In the genomic region with DNA sequence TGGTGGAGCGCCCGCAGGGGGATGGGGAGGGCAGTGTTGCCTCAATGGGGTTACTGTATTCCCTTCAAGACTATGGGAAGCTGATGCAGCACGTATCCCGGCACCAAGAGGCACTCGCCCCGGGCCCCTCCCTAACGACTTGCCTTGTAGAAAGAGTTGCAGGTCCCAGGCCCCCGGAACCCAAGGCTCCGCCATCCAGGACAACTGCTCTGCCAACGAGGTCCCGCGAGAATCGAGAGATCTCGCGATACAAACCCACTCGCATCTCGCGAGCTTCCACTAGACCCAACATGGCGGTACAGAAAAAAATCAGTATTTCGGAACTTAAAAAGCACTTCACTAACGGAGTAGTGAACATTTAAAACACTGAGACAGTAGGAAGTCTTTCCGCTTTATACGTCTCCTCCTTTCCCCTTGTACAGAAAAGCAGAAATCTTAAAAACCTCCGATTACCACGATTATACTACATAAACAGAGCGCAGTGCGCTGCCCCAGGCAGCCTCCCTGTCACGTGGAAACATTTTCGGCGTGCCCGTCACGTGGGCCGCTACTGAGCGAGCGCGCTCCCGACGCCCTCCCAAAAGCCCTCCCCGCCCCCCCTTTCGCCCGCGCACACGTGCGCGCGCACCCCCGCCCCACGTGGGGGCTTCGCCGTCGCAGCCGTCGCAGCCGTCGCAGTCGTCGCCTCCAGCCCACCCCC, we compare ENCODE assay signal across 1 cellular context.
TF ChIP-seq lines count a peak whose summit lies in the region.

TSS of gene ZZZ3 (minus strand) at position 217 of the 700 bp plus-strand sequence. CDS start 49,304 bp downstream, outside the sequence.

TF ChIP-seq in HepG2, 621 proteins besides CTCF, POLR2A, EP300 and RAD21 (continued from another document and continues in another):
- TF ChIP-seq, protein P1, sequence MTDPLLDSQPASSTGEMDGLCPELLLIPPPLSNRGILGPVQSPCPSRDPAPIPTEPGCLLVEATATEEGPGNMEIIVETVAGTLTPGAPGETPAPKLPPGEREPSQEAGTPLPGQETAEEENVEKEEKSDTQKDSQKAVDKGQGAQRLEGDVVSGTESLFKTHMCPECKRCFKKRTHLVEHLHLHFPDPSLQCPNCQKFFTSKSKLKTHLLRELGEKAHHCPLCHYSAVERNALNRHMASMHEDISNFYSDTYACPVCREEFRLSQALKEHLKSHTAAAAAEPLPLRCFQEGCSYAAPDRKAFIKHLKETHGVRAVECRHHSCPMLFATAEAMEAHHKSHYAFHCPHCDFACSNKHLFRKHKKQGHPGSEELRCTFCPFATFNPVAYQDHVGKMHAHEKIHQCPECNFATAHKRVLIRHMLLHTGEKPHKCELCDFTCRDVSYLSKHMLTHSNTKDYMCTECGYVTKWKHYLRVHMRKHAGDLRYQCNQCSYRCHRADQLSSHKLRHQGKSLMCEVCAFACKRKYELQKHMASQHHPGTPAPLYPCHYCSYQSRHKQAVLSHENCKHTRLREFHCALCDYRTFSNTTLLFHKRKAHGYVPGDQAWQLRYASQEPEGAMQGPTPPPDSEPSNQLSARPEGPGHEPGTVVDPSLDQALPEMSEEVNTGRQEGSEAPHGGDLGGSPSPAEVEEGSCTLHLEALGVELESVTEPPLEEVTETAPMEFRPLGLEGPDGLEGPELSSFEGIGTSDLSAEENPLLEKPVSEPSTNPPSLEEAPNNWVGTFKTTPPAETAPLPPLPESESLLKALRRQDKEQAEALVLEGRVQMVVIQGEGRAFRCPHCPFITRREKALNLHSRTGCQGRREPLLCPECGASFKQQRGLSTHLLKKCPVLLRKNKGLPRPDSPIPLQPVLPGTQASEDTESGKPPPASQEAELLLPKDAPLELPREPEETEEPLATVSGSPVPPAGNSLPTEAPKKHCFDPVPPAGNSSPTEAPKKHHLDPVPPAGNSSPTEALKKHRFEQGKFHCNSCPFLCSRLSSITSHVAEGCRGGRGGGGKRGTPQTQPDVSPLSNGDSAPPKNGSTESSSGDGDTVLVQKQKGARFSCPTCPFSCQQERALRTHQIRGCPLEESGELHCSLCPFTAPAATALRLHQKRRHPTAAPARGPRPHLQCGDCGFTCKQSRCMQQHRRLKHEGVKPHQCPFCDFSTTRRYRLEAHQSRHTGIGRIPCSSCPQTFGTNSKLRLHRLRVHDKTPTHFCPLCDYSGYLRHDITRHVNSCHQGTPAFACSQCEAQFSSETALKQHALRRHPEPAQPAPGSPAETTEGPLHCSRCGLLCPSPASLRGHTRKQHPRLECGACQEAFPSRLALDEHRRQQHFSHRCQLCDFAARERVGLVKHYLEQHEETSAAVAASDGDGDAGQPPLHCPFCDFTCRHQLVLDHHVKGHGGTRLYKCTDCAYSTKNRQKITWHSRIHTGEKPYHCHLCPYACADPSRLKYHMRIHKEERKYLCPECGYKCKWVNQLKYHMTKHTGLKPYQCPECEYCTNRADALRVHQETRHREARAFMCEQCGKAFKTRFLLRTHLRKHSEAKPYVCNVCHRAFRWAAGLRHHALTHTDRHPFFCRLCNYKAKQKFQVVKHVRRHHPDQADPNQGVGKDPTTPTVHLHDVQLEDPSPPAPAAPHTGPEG (CRISPR knock-in tag; IDR thresholded peaks at IDR 0.05) = no peak
- TF ChIP-seq DNMT1 (CRISPR knock-in tag; IDR thresholded peaks at IDR 0.05) = no peak
- TF ChIP-seq, protein P2, sequence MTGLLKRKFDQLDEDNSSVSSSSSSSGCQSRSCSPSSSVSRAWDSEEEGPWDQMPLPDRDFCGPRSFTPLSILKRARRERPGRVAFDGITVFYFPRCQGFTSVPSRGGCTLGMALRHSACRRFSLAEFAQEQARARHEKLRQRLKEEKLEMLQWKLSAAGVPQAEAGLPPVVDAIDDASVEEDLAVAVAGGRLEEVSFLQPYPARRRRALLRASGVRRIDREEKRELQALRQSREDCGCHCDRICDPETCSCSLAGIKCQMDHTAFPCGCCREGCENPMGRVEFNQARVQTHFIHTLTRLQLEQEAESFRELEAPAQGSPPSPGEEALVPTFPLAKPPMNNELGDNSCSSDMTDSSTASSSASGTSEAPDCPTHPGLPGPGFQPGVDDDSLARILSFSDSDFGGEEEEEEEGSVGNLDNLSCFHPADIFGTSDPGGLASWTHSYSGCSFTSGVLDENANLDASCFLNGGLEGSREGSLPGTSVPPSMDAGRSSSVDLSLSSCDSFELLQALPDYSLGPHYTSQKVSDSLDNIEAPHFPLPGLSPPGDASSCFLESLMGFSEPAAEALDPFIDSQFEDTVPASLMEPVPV (CRISPR knock-in tag; IDR thresholded peaks at IDR 0.05) = no peak; the same call in 1 of the 2 replicates
- peak; percentile 50; the same call in 1 of the 2 replicates for TF ChIP-seq ZNF12 (CRISPR knock-in tag; IDR thresholded peaks at IDR 0.05)
- no peak for TF ChIP-seq EHMT2 (IDR thresholded peaks at IDR 0.05; ENCODE audit: borderline replicate concordance, low read depth, low read length)
- TF ChIP-seq RXRB (CRISPR knock-in tag; IDR thresholded peaks at IDR 0.05; ENCODE audit: borderline replicate concordance) = peak; percentile 45
- TF ChIP-seq MLLT10 (CRISPR knock-in tag; IDR thresholded peaks at IDR 0.05) = no peak
- TF ChIP-seq ZNF589 (CRISPR knock-in tag; conservative IDR thresholded peaks at IDR 0.05) = no peak
- TF ChIP-seq ATM (IDR thresholded peaks at IDR 0.05; ENCODE audit: borderline replicate concordance) = no peak
- TF ChIP-seq ZNF234 (CRISPR knock-in tag; conservative IDR thresholded peaks at IDR 0.05) = no peak
- no peak for TF ChIP-seq SUZ12 (IDR thresholded peaks at IDR 0.05; ENCODE audit: low read depth, low read length)
- peak; percentile 94 for TF ChIP-seq ARNTL (CRISPR knock-in tag; IDR thresholded peaks at IDR 0.05)
- no peak for TF ChIP-seq ZNF101 (CRISPR knock-in tag; IDR thresholded peaks at IDR 0.05; ENCODE audit: borderline replicate concordance, low read depth)
- no peak for TF ChIP-seq KLF12 (CRISPR knock-in tag; IDR thresholded peaks at IDR 0.05; ENCODE audit: borderline replicate concordance)
- TF ChIP-seq ZNF460 (CRISPR knock-in tag; IDR thresholded peaks at IDR 0.05; ENCODE audit: borderline replicate concordance) = no peak
- TF ChIP-seq THAP11 (CRISPR knock-in tag; IDR thresholded peaks at IDR 0.05) = peak; percentile 82
- TF ChIP-seq, protein P3, sequence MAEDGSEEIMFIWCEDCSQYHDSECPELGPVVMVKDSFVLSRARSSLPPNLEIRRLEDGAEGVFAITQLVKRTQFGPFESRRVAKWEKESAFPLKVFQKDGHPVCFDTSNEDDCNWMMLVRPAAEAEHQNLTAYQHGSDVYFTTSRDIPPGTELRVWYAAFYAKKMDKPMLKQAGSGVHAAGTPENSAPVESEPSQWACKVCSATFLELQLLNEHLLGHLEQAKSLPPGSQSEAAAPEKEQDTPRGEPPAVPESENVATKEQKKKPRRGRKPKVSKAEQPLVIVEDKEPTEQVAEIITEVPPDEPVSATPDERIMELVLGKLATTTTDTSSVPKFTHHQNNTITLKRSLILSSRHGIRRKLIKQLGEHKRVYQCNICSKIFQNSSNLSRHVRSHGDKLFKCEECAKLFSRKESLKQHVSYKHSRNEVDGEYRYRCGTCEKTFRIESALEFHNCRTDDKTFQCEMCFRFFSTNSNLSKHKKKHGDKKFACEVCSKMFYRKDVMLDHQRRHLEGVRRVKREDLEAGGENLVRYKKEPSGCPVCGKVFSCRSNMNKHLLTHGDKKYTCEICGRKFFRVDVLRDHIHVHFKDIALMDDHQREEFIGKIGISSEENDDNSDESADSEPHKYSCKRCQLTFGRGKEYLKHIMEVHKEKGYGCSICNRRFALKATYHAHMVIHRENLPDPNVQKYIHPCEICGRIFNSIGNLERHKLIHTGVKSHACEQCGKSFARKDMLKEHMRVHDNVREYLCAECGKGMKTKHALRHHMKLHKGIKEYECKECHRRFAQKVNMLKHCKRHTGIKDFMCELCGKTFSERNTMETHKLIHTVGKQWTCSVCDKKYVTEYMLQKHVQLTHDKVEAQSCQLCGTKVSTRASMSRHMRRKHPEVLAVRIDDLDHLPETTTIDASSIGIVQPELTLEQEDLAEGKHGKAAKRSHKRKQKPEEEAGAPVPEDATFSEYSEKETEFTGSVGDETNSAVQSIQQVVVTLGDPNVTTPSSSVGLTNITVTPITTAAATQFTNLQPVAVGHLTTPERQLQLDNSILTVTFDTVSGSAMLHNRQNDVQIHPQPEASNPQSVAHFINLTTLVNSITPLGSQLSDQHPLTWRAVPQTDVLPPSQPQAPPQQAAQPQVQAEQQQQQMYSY (CRISPR knock-in tag; IDR thresholded peaks at IDR 0.05) = no peak; the same call in 1 of the 2 replicates
- no peak for TF ChIP-seq ZNF3 (CRISPR knock-in tag; IDR thresholded peaks at IDR 0.05)
- no peak for TF ChIP-seq ZBTB8A (CRISPR knock-in tag; IDR thresholded peaks at IDR 0.05; ENCODE audit: borderline replicate concordance, low read depth)
- TF ChIP-seq, protein P4, sequence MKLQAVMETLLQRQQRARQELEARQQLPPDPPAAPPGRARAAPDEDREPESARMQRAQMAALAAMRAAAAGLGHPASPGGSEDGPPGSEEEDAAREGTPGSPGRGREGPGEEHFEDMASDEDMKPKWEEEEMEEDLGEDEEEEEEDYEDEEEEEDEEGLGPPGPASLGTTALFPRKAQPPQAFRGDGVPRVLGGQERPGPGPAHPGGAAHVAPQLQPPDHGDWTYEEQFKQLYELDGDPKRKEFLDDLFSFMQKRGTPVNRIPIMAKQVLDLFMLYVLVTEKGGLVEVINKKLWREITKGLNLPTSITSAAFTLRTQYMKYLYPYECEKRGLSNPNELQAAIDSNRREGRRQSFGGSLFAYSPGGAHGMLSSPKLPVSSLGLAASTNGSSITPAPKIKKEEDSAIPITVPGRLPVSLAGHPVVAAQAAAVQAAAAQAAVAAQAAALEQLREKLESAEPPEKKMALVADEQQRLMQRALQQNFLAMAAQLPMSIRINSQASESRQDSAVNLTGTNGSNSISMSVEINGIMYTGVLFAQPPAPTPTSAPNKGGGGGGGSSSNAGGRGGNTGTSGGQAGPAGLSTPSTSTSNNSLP (IDR thresholded peaks at IDR 0.05; ENCODE audit: low read depth, low read length) = no peak
- no peak for TF ChIP-seq ZNF224 (CRISPR knock-in tag; IDR thresholded peaks at IDR 0.05)
- TF ChIP-seq, protein P5, sequence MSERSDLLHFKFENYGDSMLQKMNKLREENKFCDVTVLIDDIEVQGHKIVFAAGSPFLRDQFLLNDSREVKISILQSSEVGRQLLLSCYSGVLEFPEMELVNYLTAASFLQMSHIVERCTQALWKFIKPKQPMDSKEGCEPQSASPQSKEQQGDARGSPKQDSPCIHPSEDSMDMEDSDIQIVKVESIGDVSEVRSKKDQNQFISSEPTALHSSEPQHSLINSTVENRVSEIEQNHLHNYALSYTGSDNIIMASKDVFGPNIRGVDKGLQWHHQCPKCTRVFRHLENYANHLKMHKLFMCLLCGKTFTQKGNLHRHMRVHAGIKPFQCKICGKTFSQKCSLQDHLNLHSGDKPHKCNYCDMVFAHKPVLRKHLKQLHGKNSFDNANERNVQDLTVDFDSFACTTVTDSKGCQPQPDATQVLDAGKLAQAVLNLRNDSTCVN (CRISPR knock-in tag; IDR thresholded peaks at IDR 0.05; ENCODE audit: borderline replicate concordance) = no peak
- TF ChIP-seq FOXO4 (CRISPR knock-in tag; conservative IDR thresholded peaks at IDR 0.05) = no peak
- no peak for TF ChIP-seq ZNF660 (CRISPR knock-in tag; IDR thresholded peaks at IDR 0.05; ENCODE audit: borderline replicate concordance, low read depth)
- TF ChIP-seq ZNF33B (CRISPR knock-in tag; IDR thresholded peaks at IDR 0.05) = no peak
- 0 out of 2 replicates have a peak, but pooled peaks have one; percentile 21 for TF ChIP-seq MIXL1 (CRISPR knock-in tag; IDR thresholded peaks at IDR 0.05)
- no peak for TF ChIP-seq LCORL (IDR thresholded peaks at IDR 0.05)
- no peak; the same call in 1 of the 2 replicates for TF ChIP-seq LCORL (CRISPR knock-in tag; IDR thresholded peaks at IDR 0.05)
- no peak for TF ChIP-seq ZNF614 (CRISPR knock-in tag; IDR thresholded peaks at IDR 0.05; ENCODE audit: borderline replicate concordance)
- no peak for TF ChIP-seq ZNF737 (CRISPR knock-in tag; IDR thresholded peaks at IDR 0.05; ENCODE audit: borderline replicate concordance)
- no peak; the same call in 1 of the 2 replicates for TF ChIP-seq SOX13 (IDR thresholded peaks at IDR 0.05)
- peak in 1 of 2 experiments; percentile 29; a peak in 1 of 4 replicates for TF ChIP-seq SOX13 (CRISPR knock-in tag; conservative IDR thresholded peaks at IDR 0.05 in 1 of 2, IDR thresholded peaks at IDR 0.05 in 1 of 2)
- no peak; the same call in 1 of the 2 replicates for TF ChIP-seq SOX5 (CRISPR knock-in tag; IDR thresholded peaks at IDR 0.05; ENCODE audit: borderline replicate concordance)
- peak; percentile 20; the same call in 1 of the 2 replicates for TF ChIP-seq CBX5 (CRISPR knock-in tag; IDR thresholded peaks at IDR 0.05; ENCODE audit: borderline replicate concordance)
- no peak for TF ChIP-seq MYNN (CRISPR knock-in tag; IDR thresholded peaks at IDR 0.05; ENCODE audit: low read depth)
- TF ChIP-seq REL (CRISPR knock-in tag; conservative IDR thresholded peaks at IDR 0.05) = no peak
- no peak for TF ChIP-seq SP2 (CRISPR knock-in tag; IDR thresholded peaks at IDR 0.05)
- TF ChIP-seq KDM5A (IDR thresholded peaks at IDR 0.05; ENCODE audit: borderline replicate concordance, low read length) = peak; percentile 93
- no peak for TF ChIP-seq ZNF20 (CRISPR knock-in tag; IDR thresholded peaks at IDR 0.05)
- TF ChIP-seq, protein P6, sequence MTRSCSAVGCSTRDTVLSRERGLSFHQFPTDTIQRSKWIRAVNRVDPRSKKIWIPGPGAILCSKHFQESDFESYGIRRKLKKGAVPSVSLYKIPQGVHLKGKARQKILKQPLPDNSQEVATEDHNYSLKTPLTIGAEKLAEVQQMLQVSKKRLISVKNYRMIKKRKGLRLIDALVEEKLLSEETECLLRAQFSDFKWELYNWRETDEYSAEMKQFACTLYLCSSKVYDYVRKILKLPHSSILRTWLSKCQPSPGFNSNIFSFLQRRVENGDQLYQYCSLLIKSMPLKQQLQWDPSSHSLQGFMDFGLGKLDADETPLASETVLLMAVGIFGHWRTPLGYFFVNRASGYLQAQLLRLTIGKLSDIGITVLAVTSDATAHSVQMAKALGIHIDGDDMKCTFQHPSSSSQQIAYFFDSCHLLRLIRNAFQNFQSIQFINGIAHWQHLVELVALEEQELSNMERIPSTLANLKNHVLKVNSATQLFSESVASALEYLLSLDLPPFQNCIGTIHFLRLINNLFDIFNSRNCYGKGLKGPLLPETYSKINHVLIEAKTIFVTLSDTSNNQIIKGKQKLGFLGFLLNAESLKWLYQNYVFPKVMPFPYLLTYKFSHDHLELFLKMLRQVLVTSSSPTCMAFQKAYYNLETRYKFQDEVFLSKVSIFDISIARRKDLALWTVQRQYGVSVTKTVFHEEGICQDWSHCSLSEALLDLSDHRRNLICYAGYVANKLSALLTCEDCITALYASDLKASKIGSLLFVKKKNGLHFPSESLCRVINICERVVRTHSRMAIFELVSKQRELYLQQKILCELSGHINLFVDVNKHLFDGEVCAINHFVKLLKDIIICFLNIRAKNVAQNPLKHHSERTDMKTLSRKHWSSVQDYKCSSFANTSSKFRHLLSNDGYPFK (CRISPR knock-in tag; IDR thresholded peaks at IDR 0.05; ENCODE audit: borderline replicate concordance) = peak; percentile 38; the same call in 1 of the 2 replicates
- TF ChIP-seq ZNF879 (CRISPR knock-in tag; IDR thresholded peaks at IDR 0.05) = no peak
- TF ChIP-seq ZNF230 (CRISPR knock-in tag; IDR thresholded peaks at IDR 0.05) = peak; percentile 67; the same call in 1 of the 2 replicates
- peak; percentile 91 for TF ChIP-seq KAT8 (CRISPR knock-in tag; IDR thresholded peaks at IDR 0.05)
